Comparison of ENCODE assay signal across 1 cellular context in the genomic region with DNA sequence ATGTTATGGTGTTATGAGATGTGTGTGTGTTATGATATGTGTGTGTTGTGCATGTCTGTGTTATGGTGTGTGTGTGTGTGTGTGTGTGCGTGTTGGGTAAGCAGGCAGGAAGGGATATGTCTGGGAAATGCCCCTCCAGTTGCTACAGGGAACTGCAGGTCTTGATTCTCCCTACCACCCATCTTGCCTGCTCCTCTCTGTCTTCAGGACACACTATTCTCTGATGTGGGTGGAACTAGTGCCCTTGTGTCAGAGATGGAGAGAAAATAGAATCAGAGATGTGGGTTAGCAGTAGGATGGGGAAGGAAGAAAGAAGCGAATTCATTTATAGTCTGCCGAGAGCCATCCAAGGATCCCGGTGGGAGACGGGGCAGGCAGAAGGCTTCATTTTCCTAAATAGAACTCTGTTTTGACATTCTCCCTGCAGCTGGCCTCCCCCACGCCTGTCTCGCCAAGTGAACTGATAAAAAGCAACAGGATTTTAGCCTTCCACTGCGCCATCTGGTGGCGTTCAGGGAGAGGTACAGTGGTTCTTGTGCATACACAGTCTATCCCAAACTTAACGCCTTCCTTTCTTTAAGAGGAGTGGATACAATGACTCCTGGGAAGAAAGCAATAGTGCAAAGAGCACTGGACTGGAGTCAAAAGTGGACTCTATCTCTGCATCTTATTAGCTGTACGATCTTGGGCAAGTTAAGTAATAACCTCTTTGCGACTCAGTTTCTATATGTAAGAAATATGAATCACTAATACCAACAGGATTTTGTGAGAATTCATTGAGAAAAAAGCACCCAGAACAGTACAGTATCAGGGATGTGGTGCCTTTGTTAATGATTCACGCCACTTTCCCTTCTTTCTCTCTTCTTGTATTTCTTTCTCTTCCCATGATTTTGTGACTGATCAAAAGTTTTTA.
TF ChIP-seq lines count a peak whose summit lies in the region.

No MANE protein-coding gene starts in this region.

TF ChIP-seq in HepG2, 621 proteins besides CTCF, POLR2A, EP300 and RAD21 (continued from another document):
- TF ChIP-seq SMAD9 (CRISPR knock-in tag; IDR thresholded peaks at IDR 0.05) = no peak
- no peak for TF ChIP-seq ZNF451 (CRISPR knock-in tag; IDR thresholded peaks at IDR 0.05)
- no peak for TF ChIP-seq TSC22D2 (CRISPR knock-in tag; IDR thresholded peaks at IDR 0.05; ENCODE audit: borderline replicate concordance)
- TF ChIP-seq ATF1 (CRISPR knock-in tag; IDR thresholded peaks at IDR 0.05) = no peak
- TF ChIP-seq AKNA (CRISPR knock-in tag; IDR thresholded peaks at IDR 0.05; ENCODE audit: borderline replicate concordance) = no peak
- peak; percentile 75 for TF ChIP-seq STAG1 (CRISPR knock-in tag; IDR thresholded peaks at IDR 0.05)
- TF ChIP-seq, protein P1, sequence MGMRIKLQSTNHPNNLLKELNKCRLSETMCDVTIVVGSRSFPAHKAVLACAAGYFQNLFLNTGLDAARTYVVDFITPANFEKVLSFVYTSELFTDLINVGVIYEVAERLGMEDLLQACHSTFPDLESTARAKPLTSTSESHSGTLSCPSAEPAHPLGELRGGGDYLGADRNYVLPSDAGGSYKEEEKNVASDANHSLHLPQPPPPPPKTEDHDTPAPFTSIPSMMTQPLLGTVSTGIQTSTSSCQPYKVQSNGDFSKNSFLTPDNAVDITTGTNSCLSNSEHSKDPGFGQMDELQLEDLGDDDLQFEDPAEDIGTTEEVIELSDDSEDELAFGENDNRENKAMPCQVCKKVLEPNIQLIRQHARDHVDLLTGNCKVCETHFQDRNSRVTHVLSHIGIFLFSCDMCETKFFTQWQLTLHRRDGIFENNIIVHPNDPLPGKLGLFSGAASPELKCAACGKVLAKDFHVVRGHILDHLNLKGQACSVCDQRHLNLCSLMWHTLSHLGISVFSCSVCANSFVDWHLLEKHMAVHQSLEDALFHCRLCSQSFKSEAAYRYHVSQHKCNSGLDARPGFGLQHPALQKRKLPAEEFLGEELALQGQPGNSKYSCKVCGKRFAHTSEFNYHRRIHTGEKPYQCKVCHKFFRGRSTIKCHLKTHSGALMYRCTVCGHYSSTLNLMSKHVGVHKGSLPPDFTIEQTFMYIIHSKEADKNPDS (CRISPR knock-in tag; IDR thresholded peaks at IDR 0.05) = no peak
- 0 out of 2 replicates have a peak, but pooled peaks have one; percentile 27 for TF ChIP-seq GATAD2A (CRISPR knock-in tag; IDR thresholded peaks at IDR 0.05)
- no peak for TF ChIP-seq DR1 (CRISPR knock-in tag; IDR thresholded peaks at IDR 0.05)
- TF ChIP-seq KAT2B (IDR thresholded peaks at IDR 0.05; ENCODE audit: borderline replicate concordance, low read depth, low read length) = no peak
- 0 out of 2 replicates have a peak, but pooled peaks have one; percentile 27 for TF ChIP-seq PPARG (CRISPR knock-in tag; conservative IDR thresholded peaks at IDR 0.05)
- no peak for TF ChIP-seq HDAC6 (IDR thresholded peaks at IDR 0.05; ENCODE audit: low read depth, low read length)
- TF ChIP-seq SMC3 (IDR thresholded peaks at IDR 0.05; ENCODE audit: low read length) = peak; percentile 88
- TF ChIP-seq XBP1 (CRISPR knock-in tag; IDR thresholded peaks at IDR 0.05) = no peak
- TF ChIP-seq AKAP8 (CRISPR knock-in tag; IDR thresholded peaks at IDR 0.05) = no peak
- TF ChIP-seq, protein P2, sequence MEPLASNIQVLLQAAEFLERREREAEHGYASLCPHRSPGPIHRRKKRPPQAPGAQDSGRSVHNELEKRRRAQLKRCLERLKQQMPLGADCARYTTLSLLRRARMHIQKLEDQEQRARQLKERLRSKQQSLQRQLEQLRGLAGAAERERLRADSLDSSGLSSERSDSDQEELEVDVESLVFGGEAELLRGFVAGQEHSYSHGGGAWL (CRISPR knock-in tag; IDR thresholded peaks at IDR 0.05) = no peak
- TF ChIP-seq JUNB (CRISPR knock-in tag; IDR thresholded peaks at IDR 0.05; ENCODE audit: borderline replicate concordance) = no peak
- 0 out of 2 replicates have a peak, but pooled peaks have one; percentile 46 for TF ChIP-seq ZNF652 (CRISPR knock-in tag; IDR thresholded peaks at IDR 0.05; ENCODE audit: borderline replicate concordance, low read depth)
- TF ChIP-seq HCFC1 (IDR thresholded peaks at IDR 0.05; ENCODE audit: low read depth, low read length) = no peak
- TF ChIP-seq MEF2D (CRISPR knock-in tag; IDR thresholded peaks at IDR 0.05) = no peak
- no peak for TF ChIP-seq ZNF772 (CRISPR knock-in tag; IDR thresholded peaks at IDR 0.05)
- TF ChIP-seq ZNF691 (CRISPR knock-in tag; IDR thresholded peaks at IDR 0.05; ENCODE audit: borderline replicate concordance, low read depth) = no peak
- 0 out of 4 replicates have a peak, but pooled peaks of 1 of the 2 experiments have one; percentile 35 for TF ChIP-seq KLF16 (CRISPR knock-in tag; IDR thresholded peaks at IDR 0.05)
- 0 out of 2 replicates have a peak, but pooled peaks have one; percentile 4 for TF ChIP-seq CEBPG (CRISPR knock-in tag; IDR thresholded peaks at IDR 0.05)
- TF ChIP-seq, protein P3, sequence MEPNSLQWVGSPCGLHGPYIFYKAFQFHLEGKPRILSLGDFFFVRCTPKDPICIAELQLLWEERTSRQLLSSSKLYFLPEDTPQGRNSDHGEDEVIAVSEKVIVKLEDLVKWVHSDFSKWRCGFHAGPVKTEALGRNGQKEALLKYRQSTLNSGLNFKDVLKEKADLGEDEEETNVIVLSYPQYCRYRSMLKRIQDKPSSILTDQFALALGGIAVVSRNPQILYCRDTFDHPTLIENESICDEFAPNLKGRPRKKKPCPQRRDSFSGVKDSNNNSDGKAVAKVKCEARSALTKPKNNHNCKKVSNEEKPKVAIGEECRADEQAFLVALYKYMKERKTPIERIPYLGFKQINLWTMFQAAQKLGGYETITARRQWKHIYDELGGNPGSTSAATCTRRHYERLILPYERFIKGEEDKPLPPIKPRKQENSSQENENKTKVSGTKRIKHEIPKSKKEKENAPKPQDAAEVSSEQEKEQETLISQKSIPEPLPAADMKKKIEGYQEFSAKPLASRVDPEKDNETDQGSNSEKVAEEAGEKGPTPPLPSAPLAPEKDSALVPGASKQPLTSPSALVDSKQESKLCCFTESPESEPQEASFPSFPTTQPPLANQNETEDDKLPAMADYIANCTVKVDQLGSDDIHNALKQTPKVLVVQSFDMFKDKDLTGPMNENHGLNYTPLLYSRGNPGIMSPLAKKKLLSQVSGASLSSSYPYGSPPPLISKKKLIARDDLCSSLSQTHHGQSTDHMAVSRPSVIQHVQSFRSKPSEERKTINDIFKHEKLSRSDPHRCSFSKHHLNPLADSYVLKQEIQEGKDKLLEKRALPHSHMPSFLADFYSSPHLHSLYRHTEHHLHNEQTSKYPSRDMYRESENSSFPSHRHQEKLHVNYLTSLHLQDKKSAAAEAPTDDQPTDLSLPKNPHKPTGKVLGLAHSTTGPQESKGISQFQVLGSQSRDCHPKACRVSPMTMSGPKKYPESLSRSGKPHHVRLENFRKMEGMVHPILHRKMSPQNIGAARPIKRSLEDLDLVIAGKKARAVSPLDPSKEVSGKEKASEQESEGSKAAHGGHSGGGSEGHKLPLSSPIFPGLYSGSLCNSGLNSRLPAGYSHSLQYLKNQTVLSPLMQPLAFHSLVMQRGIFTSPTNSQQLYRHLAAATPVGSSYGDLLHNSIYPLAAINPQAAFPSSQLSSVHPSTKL (CRISPR knock-in tag; IDR thresholded peaks at IDR 0.05) = peak; percentile 12; the same call in 1 of the 2 replicates
- 0 out of 2 replicates have a peak, but pooled peaks have one; percentile 26 for TF ChIP-seq SAP130 (CRISPR knock-in tag; IDR thresholded peaks at IDR 0.05; ENCODE audit: low read depth)
- peak; percentile 55 for TF ChIP-seq XRCC5 (optimal IDR thresholded peaks at IDR 0.05; ENCODE audit: low read length)
- TF ChIP-seq ZNF552 (CRISPR knock-in tag; IDR thresholded peaks at IDR 0.05; ENCODE audit: borderline replicate concordance) = no peak
- no peak for TF ChIP-seq SMAD1 (CRISPR knock-in tag; IDR thresholded peaks at IDR 0.05; ENCODE audit: borderline replicate concordance, low read depth)
- TF ChIP-seq ZNF264 (CRISPR knock-in tag; IDR thresholded peaks at IDR 0.05) = no peak
- no peak for TF ChIP-seq ZNF784 (CRISPR knock-in tag; IDR thresholded peaks at IDR 0.05; ENCODE audit: borderline replicate concordance)
- no peak for TF ChIP-seq ZNF678 (CRISPR knock-in tag; IDR thresholded peaks at IDR 0.05)
- peak; percentile 66; the same call in 1 of the 2 replicates for TF ChIP-seq SMAD3 (CRISPR knock-in tag; IDR thresholded peaks at IDR 0.05)
